1 cellular context compared by ENCODE assay signal in the genomic region with DNA sequence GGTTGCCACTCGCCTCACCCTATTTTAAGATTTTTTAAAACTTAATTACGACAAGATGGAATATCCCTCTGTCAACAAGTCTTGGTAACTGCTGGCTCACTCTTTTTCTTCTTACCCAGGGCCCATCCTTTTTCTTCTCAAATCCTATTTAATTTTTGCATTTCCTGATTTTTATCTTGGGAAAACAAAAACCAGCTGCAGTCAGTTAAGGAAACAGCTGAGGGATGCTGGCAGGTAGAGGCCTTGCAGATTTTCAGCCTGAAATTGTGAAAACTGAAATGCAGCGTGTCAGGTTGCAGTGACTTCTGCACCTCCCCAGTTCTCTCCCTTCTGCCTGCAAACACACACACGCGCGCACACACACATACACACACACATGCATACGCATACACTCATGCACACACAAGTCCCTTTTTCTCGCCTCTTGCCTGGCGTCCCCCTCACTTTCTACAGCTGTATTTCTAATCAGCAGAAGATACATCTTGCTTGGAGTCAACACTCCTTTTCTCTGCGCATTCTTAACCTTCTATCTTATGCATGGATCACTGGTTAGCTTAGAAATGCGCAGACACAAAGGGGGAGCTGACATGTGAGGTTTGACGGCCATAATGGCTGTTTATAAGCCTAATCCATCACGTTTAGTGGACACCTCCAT.
TF ChIP-seq lines count a peak whose summit lies in the region.

No MANE protein-coding gene starts in this region.

TF ChIP-seq in SK-N-SH treated with all-trans-retinoic acid at 6 μM for 48 hours, 23 proteins besides CTCF, POLR2A, EP300 and RAD21:
- TF ChIP-seq, protein P1, sequence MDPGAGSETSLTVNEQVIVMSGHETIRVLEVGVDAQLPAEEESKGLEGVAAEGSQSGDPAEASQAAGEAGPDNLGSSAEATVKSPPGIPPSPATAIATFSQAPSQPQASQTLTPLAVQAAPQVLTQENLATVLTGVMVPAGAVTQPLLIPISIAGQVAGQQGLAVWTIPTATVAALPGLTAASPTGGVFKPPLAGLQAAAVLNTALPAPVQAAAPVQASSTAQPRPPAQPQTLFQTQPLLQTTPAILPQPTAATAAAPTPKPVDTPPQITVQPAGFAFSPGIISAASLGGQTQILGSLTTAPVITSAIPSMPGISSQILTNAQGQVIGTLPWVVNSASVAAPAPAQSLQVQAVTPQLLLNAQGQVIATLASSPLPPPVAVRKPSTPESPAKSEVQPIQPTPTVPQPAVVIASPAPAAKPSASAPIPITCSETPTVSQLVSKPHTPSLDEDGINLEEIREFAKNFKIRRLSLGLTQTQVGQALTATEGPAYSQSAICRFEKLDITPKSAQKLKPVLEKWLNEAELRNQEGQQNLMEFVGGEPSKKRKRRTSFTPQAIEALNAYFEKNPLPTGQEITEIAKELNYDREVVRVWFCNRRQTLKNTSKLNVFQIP (CRISPR knock-in tag; IDR thresholded peaks at IDR 0.05; ENCODE audit: borderline replicate concordance, low read depth): no peak
- TF ChIP-seq TCF4 (CRISPR knock-in tag; IDR thresholded peaks at IDR 0.05; ENCODE audit: borderline replicate concordance): peak; percentile 66; the same call in 1 of the 2 replicates
TF ChIP-seq in SK-N-SH treated with all-trans-retinoic acid at 6 μM for 48 hours: peak in this region for 1.
